ENCODE assay signal across 31 cellular contexts in the genomic region with DNA sequence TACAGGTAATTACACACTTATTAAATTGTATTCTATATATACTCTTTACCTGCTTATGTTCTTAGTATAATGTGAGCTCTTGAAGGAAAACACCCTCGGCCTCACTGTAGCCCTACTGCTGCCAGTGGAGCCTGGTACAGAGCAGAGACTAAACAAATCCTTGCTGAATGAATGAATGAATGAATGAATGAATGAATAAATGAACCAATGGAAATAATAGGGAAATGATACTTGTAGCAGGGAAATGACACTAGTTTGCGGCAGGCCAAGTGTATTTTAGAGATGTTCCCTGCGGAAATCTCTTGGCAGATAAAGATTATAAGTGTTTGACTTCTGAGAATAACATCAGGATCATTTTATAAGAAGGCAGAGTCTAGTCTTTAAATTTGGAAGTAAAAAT.
"Had no signal": no experiment of that assay in that cellular context is flagged by ENCODE, and none has a peak within 500 bp of the region (broad histone marks: within the 10 kb centered on the region; RNA-seq: fewer than 3 reads in every experiment).

No MANE protein-coding gene starts in this region.

- H3K36me3 ChIP-seq: adrenal gland, brain microvascular endothelial cell, breast epithelium had no signal

- H3K27me3 ChIP-seq: adrenal gland, body of pancreas, brain microvascular endothelial cell, breast epithelium had no signal

- H3K4me3 ChIP-seq: adrenal gland, body of pancreas, breast epithelium had no signal

- H3K27ac ChIP-seq: adrenal gland, body of pancreas, brain microvascular endothelial cell, breast epithelium, VCaP had no signal

- H3K4me1 ChIP-seq: adrenal gland, body of pancreas, breast epithelium had no signal

- FAIRE-seq: astrocyte, TTC549 had no signal

- ATAC-seq: activated CD8-positive, alpha-beta memory T cell treated with anti-CD3 and anti-CD28 coated beads, Interleukin-2, amount 10 ng/mL, durations not matched to agents 7 days and 5 days; activated CD8-positive, alpha-beta T cell treated with anti-CD3 and anti-CD28 coated beads for 36 hours; activated naive CD8-positive, alpha-beta T cell treated with anti-CD3 and anti-CD28 coated beads, Interleukin-2, amount 50 U/mL, for 24 hours; body of pancreas had no signal

- DNase-seq: activated B cell treated with CpG ODN at 0.5 μM for 24 hours; activated CD4-positive, alpha-beta memory T cell treated with anti-CD3 and anti-CD28 coated beads for 36 hours; activated CD4-positive, alpha-beta T cell treated with anti-CD3 and anti-CD28 coated beads for 4 hours; activated CD4-positive, alpha-beta T cell treated with anti-CD3 and anti-CD28 coated beads, Interleukin-2, amount 10 ng/mL, durations not matched to agents 24 days and 14 days; activated CD4-positive, alpha-beta T cell treated with anti-CD3 and anti-CD28 coated beads, Interleukin-2, amount 50 U/mL, for 1 hour; activated CD4-positive, alpha-beta T cell treated with anti-CD3 and anti-CD28 coated beads, Interleukin-2, amount 50 U/mL, for 4 hours; activated CD4-positive, CD25-positive, alpha-beta regulatory T cell treated with anti-CD3 and anti-CD28 coated beads, Interleukin-2, amount 50 U/mL, for 72 hours; activated CD8-positive, alpha-beta memory T cell treated with anti-CD3 and anti-CD28 coated beads, Interleukin-2, amount 10 ng/mL, durations not matched to agents 7 days and 5 days; activated CD8-positive, alpha-beta memory T cell treated with anti-CD3 and anti-CD28 coated beads, Interleukin-2, amount 50 U/mL, for 48 hours; activated CD8-positive, alpha-beta T cell treated with anti-CD3 and anti-CD28 coated beads for 36 hours; activated effector memory CD4-positive, alpha-beta T cell treated with Interleukin-2 at 50 U/mL for 16 hours; activated gamma-delta T cell; activated naive CD4-positive, alpha-beta T cell treated with anti-CD3 and anti-CD28 coated beads, Interleukin-2, amount 10 ng/mL, durations not matched to agents 7 days and 5 days; activated naive CD4-positive, alpha-beta T cell treated with Interleukin-2 at 50 U/mL for 16 hours; activated naive CD8-positive, alpha-beta T cell treated with anti-CD3 and anti-CD28 coated beads, Interleukin-2, amount 10 ng/mL, durations not matched to agents 7 days and 5 days; activated naive CD8-positive, alpha-beta T cell treated with anti-CD3 and anti-CD28 coated beads, Interleukin-2, amount 50 U/mL, for 24 hours; activated T-cell treated with anti-CD3 and anti-CD28 coated beads, Interleukin-2, amount 50 U/mL, for 24 hours; activated T-cell treated with anti-CD3 and anti-CD28 coated beads, Interleukin-2, amount 50 U/mL, for 48 hours; adrenal gland; amniotic stem cell; aorta; body of pancreas; brain microvascular endothelial cell; central memory CD4-positive, alpha-beta T cell; T-helper 1 cell; T-helper 2 cell; T-helper 9 cell had no signal

- H3K9me3 ChIP-seq: adrenal gland, body of pancreas, breast epithelium had no signal
